1 cellular context compared by ENCODE assay signal in genomic region chr12:110344657-110345056, GRCh38.
TF ChIP-seq lines count a peak whose summit lies in the region.

No MANE protein-coding gene starts in this region.

TF ChIP-seq in HepG2, 621 proteins besides CTCF, POLR2A, EP300 and RAD21 (continued from another document and continues in another):
- no peak for TF ChIP-seq ZNF18 (CRISPR knock-in tag; IDR thresholded peaks at IDR 0.05; ENCODE audit: insufficient replicate concordance)
- TF ChIP-seq ZNF614 (CRISPR knock-in tag; IDR thresholded peaks at IDR 0.05; ENCODE audit: borderline replicate concordance): no peak
- TF ChIP-seq TCF7L2 (IDR thresholded peaks at IDR 0.05; ENCODE audit: low read depth, low read length): no peak
- peak; percentile 62 for TF ChIP-seq RBM22 (optimal IDR thresholded peaks at IDR 0.05; ENCODE audit: low read length)
- TF ChIP-seq FLYWCH1 (CRISPR knock-in tag; IDR thresholded peaks at IDR 0.05): no peak
- no peak for TF ChIP-seq CENPBD1 (CRISPR knock-in tag; IDR thresholded peaks at IDR 0.05; ENCODE audit: borderline replicate concordance, low read depth)
- 0 out of 2 replicates have a peak, but pooled peaks have one; percentile 45 for TF ChIP-seq CSRNP2 (CRISPR knock-in tag; conservative IDR thresholded peaks at IDR 0.05; ENCODE audit: low read depth)
- TF ChIP-seq SMYD3 (CRISPR knock-in tag; IDR thresholded peaks at IDR 0.05): no peak
- TF ChIP-seq ZNF460 (CRISPR knock-in tag; IDR thresholded peaks at IDR 0.05; ENCODE audit: borderline replicate concordance): no peak
- TF ChIP-seq SUZ12 (IDR thresholded peaks at IDR 0.05; ENCODE audit: low read depth, low read length): no peak
- 0 out of 2 replicates have a peak, but pooled peaks have one; percentile 19 for TF ChIP-seq TCF7 (IDR thresholded peaks at IDR 0.05; ENCODE audit: low read depth)
- TF ChIP-seq, protein P1, sequence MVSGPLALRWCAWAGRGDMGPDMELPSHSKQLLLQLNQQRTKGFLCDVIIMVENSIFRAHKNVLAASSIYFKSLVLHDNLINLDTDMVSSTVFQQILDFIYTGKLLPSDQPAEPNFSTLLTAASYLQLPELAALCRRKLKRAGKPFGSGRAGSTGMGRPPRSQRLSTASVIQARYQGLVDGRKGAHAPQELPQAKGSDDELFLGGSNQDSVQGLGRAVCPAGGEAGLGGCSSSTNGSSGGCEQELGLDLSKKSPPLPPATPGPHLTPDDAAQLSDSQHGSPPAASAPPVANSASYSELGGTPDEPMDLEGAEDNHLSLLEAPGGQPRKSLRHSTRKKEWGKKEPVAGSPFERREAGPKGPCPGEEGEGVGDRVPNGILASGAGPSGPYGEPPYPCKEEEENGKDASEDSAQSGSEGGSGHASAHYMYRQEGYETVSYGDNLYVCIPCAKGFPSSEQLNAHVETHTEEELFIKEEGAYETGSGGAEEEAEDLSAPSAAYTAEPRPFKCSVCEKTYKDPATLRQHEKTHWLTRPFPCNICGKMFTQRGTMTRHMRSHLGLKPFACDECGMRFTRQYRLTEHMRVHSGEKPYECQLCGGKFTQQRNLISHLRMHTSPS (CRISPR knock-in tag; IDR thresholded peaks at IDR 0.05; ENCODE audit: low read depth): no peak
- TF ChIP-seq RNF2 (conservative IDR thresholded peaks at IDR 0.05; ENCODE audit: low read depth): no peak
- TF ChIP-seq MYC (CRISPR knock-in tag; IDR thresholded peaks at IDR 0.05; ENCODE audit: borderline replicate concordance): no peak
- TF ChIP-seq CEBPG (CRISPR knock-in tag; IDR thresholded peaks at IDR 0.05): no peak
- TF ChIP-seq ATRX (CRISPR knock-in tag; IDR thresholded peaks at IDR 0.05; ENCODE audit: borderline replicate concordance): no peak
- TF ChIP-seq MZF1 (CRISPR knock-in tag; IDR thresholded peaks at IDR 0.05; ENCODE audit: borderline replicate concordance): no peak
- no peak for TF ChIP-seq AGO2 (optimal IDR thresholded peaks at IDR 0.05; ENCODE audit: low read depth, low read length)
- TF ChIP-seq, protein P2, sequence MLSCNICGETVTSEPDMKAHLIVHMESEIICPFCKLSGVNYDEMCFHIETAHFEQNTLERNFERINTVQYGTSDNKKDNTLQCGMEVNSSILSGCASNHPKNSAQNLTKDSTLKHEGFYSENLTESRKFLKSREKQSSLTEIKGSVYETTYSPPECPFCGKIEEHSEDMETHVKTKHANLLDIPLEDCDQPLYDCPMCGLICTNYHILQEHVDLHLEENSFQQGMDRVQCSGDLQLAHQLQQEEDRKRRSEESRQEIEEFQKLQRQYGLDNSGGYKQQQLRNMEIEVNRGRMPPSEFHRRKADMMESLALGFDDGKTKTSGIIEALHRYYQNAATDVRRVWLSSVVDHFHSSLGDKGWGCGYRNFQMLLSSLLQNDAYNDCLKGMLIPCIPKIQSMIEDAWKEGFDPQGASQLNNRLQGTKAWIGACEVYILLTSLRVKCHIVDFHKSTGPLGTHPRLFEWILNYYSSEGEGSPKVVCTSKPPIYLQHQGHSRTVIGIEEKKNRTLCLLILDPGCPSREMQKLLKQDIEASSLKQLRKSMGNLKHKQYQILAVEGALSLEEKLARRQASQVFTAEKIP (CRISPR knock-in tag; IDR thresholded peaks at IDR 0.05; ENCODE audit: borderline replicate concordance): no peak
- TF ChIP-seq, protein P3, sequence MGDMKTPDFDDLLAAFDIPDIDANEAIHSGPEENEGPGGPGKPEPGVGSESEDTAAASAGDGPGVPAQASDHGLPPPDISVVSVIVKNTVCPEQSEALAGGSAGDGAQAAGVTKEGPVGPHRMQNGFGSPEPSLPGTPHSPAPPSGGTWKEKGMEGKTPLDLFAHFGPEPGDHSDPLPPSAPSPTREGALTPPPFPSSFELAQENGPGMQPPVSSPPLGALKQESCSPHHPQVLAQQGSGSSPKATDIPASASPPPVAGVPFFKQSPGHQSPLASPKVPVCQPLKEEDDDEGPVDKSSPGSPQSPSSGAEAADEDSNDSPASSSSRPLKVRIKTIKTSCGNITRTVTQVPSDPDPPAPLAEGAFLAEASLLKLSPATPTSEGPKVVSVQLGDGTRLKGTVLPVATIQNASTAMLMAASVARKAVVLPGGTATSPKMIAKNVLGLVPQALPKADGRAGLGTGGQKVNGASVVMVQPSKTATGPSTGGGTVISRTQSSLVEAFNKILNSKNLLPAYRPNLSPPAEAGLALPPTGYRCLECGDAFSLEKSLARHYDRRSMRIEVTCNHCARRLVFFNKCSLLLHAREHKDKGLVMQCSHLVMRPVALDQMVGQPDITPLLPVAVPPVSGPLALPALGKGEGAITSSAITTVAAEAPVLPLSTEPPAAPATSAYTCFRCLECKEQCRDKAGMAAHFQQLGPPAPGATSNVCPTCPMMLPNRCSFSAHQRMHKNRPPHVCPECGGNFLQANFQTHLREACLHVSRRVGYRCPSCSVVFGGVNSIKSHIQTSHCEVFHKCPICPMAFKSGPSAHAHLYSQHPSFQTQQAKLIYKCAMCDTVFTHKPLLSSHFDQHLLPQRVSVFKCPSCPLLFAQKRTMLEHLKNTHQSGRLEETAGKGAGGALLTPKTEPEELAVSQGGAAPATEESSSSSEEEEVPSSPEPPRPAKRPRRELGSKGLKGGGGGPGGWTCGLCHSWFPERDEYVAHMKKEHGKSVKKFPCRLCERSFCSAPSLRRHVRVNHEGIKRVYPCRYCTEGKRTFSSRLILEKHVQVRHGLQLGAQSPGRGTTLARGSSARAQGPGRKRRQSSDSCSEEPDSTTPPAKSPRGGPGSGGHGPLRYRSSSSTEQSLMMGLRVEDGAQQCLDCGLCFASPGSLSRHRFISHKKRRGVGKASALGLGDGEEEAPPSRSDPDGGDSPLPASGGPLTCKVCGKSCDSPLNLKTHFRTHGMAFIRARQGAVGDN (CRISPR knock-in tag; IDR thresholded peaks at IDR 0.05): peak; percentile 67
- TF ChIP-seq SSRP1 (CRISPR knock-in tag; IDR thresholded peaks at IDR 0.05): peak; percentile 63; the same call in 1 of the 2 replicates
- TF ChIP-seq ZNF788 (CRISPR knock-in tag; IDR thresholded peaks at IDR 0.05; ENCODE audit: borderline replicate concordance): no peak
- no peak for TF ChIP-seq YY1 (IDR thresholded peaks at IDR 0.05; ENCODE audit: insufficient read depth, insufficient replicate concordance, low read depth, low read length)
- TF ChIP-seq, protein P4, sequence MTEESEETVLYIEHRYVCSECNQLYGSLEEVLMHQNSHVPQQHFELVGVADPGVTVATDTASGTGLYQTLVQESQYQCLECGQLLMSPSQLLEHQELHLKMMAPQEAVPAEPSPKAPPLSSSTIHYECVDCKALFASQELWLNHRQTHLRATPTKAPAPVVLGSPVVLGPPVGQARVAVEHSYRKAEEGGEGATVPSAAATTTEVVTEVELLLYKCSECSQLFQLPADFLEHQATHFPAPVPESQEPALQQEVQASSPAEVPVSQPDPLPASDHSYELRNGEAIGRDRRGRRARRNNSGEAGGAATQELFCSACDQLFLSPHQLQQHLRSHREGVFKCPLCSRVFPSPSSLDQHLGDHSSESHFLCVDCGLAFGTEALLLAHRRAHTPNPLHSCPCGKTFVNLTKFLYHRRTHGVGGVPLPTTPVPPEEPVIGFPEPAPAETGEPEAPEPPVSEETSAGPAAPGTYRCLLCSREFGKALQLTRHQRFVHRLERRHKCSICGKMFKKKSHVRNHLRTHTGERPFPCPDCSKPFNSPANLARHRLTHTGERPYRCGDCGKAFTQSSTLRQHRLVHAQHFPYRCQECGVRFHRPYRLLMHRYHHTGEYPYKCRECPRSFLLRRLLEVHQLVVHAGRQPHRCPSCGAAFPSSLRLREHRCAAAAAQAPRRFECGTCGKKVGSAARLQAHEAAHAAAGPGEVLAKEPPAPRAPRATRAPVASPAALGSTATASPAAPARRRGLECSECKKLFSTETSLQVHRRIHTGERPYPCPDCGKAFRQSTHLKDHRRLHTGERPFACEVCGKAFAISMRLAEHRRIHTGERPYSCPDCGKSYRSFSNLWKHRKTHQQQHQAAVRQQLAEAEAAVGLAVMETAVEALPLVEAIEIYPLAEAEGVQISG (CRISPR knock-in tag; IDR thresholded peaks at IDR 0.05): no peak
- no peak for TF ChIP-seq PHF21A (CRISPR knock-in tag; IDR thresholded peaks at IDR 0.05)
- TF ChIP-seq, protein P5, sequence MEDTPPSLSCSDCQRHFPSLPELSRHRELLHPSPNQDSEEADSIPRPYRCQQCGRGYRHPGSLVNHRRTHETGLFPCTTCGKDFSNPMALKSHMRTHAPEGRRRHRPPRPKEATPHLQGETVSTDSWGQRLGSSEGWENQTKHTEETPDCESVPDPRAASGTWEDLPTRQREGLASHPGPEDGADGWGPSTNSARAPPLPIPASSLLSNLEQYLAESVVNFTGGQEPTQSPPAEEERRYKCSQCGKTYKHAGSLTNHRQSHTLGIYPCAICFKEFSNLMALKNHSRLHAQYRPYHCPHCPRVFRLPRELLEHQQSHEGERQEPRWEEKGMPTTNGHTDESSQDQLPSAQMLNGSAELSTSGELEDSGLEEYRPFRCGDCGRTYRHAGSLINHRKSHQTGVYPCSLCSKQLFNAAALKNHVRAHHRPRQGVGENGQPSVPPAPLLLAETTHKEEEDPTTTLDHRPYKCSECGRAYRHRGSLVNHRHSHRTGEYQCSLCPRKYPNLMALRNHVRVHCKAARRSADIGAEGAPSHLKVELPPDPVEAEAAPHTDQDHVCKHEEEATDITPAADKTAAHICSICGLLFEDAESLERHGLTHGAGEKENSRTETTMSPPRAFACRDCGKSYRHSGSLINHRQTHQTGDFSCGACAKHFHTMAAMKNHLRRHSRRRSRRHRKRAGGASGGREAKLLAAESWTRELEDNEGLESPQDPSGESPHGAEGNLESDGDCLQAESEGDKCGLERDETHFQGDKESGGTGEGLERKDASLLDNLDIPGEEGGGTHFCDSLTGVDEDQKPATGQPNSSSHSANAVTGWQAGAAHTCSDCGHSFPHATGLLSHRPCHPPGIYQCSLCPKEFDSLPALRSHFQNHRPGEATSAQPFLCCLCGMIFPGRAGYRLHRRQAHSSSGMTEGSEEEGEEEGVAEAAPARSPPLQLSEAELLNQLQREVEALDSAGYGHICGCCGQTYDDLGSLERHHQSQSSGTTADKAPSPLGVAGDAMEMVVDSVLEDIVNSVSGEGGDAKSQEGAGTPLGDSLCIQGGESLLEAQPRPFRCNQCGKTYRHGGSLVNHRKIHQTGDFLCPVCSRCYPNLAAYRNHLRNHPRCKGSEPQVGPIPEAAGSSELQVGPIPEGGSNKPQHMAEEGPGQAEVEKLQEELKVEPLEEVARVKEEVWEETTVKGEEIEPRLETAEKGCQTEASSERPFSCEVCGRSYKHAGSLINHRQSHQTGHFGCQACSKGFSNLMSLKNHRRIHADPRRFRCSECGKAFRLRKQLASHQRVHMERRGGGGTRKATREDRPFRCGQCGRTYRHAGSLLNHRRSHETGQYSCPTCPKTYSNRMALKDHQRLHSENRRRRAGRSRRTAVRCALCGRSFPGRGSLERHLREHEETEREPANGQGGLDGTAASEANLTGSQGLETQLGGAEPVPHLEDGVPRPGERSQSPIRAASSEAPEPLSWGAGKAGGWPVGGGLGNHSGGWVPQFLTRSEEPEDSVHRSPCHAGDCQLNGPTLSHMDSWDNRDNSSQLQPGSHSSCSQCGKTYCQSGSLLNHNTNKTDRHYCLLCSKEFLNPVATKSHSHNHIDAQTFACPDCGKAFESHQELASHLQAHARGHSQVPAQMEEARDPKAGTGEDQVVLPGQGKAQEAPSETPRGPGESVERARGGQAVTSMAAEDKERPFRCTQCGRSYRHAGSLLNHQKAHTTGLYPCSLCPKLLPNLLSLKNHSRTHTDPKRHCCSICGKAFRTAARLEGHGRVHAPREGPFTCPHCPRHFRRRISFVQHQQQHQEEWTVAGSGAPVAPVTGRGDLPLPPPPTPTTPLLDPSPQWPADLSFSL (CRISPR knock-in tag; IDR thresholded peaks at IDR 0.05): no peak
- TF ChIP-seq MXI1 (IDR thresholded peaks at IDR 0.05; ENCODE audit: borderline replicate concordance, low read depth, low read length): no peak
- TF ChIP-seq ZNF274 (CRISPR knock-in tag; IDR thresholded peaks at IDR 0.05): 0 out of 2 replicates have a peak, but pooled peaks have one; percentile 43
- no peak for TF ChIP-seq ARHGAP35 (CRISPR knock-in tag; IDR thresholded peaks at IDR 0.05; ENCODE audit: borderline replicate concordance)
- TF ChIP-seq ZSCAN25 (CRISPR knock-in tag; IDR thresholded peaks at IDR 0.05): peak; percentile 52; the same call in 1 of the 2 replicates
- no peak for TF ChIP-seq ZNF432 (CRISPR knock-in tag; IDR thresholded peaks at IDR 0.05; ENCODE audit: borderline replicate concordance)
- TF ChIP-seq ZSCAN20 (CRISPR knock-in tag; IDR thresholded peaks at IDR 0.05; ENCODE audit: borderline replicate concordance): no peak
